In genomic region chr1:201694615-201695335, GRCh38 we compare ENCODE assay signal across 1 cellular context.
TF ChIP-seq lines count a peak whose summit lies in the region.

No MANE protein-coding gene starts in this region.

TF ChIP-seq in WTC11, 78 proteins besides CTCF, POLR2A, EP300 and RAD21 (continued from another document):
- no peak for TF ChIP-seq AR (CRISPR knock-in tag; IDR thresholded peaks at IDR 0.05)
- TF ChIP-seq E2F1 (CRISPR knock-in tag; IDR thresholded peaks at IDR 0.05), result no peak
- TF ChIP-seq ZNF416 (CRISPR knock-in tag; IDR thresholded peaks at IDR 0.05), result no peak
